13 cellular contexts compared by ENCODE assay signal in the genomic region with DNA sequence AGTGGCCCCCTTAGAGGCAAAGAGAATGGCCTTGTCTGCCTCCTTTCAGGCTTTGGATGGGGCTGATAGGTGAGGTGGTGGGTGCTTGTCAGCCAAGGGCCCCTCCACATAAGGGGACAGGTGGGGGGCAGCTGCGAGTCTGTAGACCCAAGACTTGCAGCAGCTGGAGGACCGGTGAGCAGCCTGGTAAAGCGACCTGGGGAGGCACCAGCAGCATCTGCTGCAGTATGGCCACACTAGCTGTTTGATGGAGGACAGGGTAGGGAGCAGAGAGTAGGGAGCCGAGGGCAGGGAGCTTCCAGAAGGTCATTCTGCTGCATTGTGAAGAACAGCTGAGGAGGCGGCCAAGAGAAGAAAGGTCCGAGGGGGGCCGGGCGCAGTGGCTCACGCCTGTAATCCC. TPM values are rescaled to one million over a fixed set of nuclear protein-coding genes. Genes with fewer than 3 reads are reported as not detected.
DNase-seq lines count a peak whose midpoint lies in the region; ATAC-seq, FAIRE-seq and TF ChIP-seq lines count a peak whose summit lies in the region.
"Had no signal": no experiment of that assay in that cellular context is flagged by ENCODE, and none has a peak within 500 bp of the region (broad histone marks: within the 10 kb centered on the region; RNA-seq: fewer than 3 reads in every experiment).

No MANE protein-coding gene starts in this region.

- H3K36me3 ChIP-seq in heart right ventricle (no peaks in the 10 kb centered on the region), thymus (ENCODE audit: control insufficient read depth, insufficient read depth) (peaks cover 8% of the 10 kb centered on the region), small intestine (ENCODE audit: control insufficient read depth in 2 of 2, insufficient read depth in 2 of 2, low read length in 2 of 2) (no peaks in the 10 kb centered on the region)

- TF ChIP-seq CTCF in heart right ventricle (IDR thresholded peaks at IDR 0.05) (no peak), MCF 10A (IDR thresholded peaks at IDR 0.05; ENCODE audit: unreplicated experiment) (no peak), nephron progenitor cell (IDR thresholded peaks at IDR 0.05) (no peak)

- H3K27ac Mint-ChIP-seq in MCF 10A (ENCODE audit: low read depth, unreplicated experiment) (peak overlapping the region; percentile 98), nephron progenitor cell (peak overlapping the region; percentile 93)

- H3K4me3 Mint-ChIP-seq in MCF 10A (ENCODE audit: unreplicated experiment) (peak overlapping the region; percentile 83), nephron progenitor cell (no peak overlapping the region)

- WGBS in heart right ventricle, 2 donors, result 94 to 97% methylated on average over 9 of the region's 9 CpGs
- 98% methylated on average over 9 of the region's 9 CpGs for WGBS in thymus
- WGBS in small intestine, 3 donors, result 94 to 98% (median 96%) methylated on average over 9 of the region's 9 CpGs

- H3K9me3 ChIP-seq in heart right ventricle (no peaks in the 10 kb centered on the region), thymus (ENCODE audit: control insufficient read depth) (no peaks in the 10 kb centered on the region), small intestine (ENCODE audit: control insufficient read depth, low read depth) (no peaks in the 10 kb centered on the region)

- FAIRE-seq in small intestine (lab: Jason Lieb, UNC), result no peak
- FAIRE-seq: urothelium cell line had no signal

- BruUV-seq in MCF 10A (replicated peaks; lab: Mats Ljungman, UMichigan), result no TSS peak

- no peak for DNase-seq in heart right ventricle
- no peak for DNase-seq in cardiac septum (ENCODE audit: low spot score)
- DNase-seq in MCF 10A (ENCODE audit: unreplicated experiment), result no peak
- DNase-seq in nephron progenitor cell, result no peak
- DNase-seq in small intestine, result no peak
- no peak for DNase-seq in anterior cingulate cortex (lab: John Stamatoyannopoulos, UW)
- DNase-seq: DMS153; stimulated activated CD4-positive, alpha-beta T cell treated with anti-CD3 and anti-CD28 coated beads, Interleukin-12 subunit alpha, Interleukin-12 subunit beta, amount 100 ng/mL, for 4 hours; SW 1271 had no signal

- intact Hi-C loops in heart right ventricle (cut with DNase I) (no loop called here), cardiac septum (cut with DNase I) (no loop called here), MCF 10A (cut with micrococcal nuclease) (loop anchor here (2.0 to 10.0 kb wide), 2 partner anchors 203 to 241 kb away; partner anchors contain the start of genes ST13 and XPNPEP3)

- CTCF ChIA-PET in MCF 10A (lab: Yijun Ruan, JAX), result interaction anchor here (1.3 to 13.5 kb wide), 5 partner anchors 17 to 215 kb away, joined by 3 to 220 read pairs (median 11); no protein-coding TSS in a partner anchor

- H3K4me1 Mint-ChIP-seq in MCF 10A (ENCODE audit: insufficient read depth, unreplicated experiment) (peaks cover 32% of the 10 kb centered on the region), nephron progenitor cell (peaks cover 55% of the 10 kb centered on the region)

- ATAC-seq in heart right ventricle (no peak), GM21529 (IDR thresholded peaks at IDR 0.05; ENCODE audit: unreplicated experiment) (no peak)

- H3K9me3 Mint-ChIP-seq in MCF 10A (ENCODE audit: unreplicated experiment) (no peaks in the 10 kb centered on the region), nephron progenitor cell (no peaks in the 10 kb centered on the region)

- H3K27me3 Mint-ChIP-seq in MCF 10A (ENCODE audit: insufficient read depth, unreplicated experiment) (no peaks in the 10 kb centered on the region), nephron progenitor cell (ENCODE audit: low read depth, poor library complexity) (no peaks in the 10 kb centered on the region)

- H3K4me3 ChIP-seq in heart right ventricle (no peak overlapping the region), thymus (ENCODE audit: low read length) (no peak overlapping the region), small intestine (ENCODE audit: low read depth in 1 of 2, low read length in 2 of 2) (no peak overlapping the region)
- H3K4me3 ChIP-seq: hepatocyte had no signal

- POLR2A ChIA-PET in MCF 10A (lab: Yijun Ruan, JAX), result interaction anchor here (0.6 to 5.6 kb wide), 11 partner anchors 17 to 269 kb away, joined by 3 to 59 read pairs (median 18); partner anchors contain the start of genes MRTFA, SLC25A17, ST13 and XPNPEP3

- H3K36me3 Mint-ChIP-seq in MCF 10A (ENCODE audit: insufficient read depth, unreplicated experiment) (no peaks in the 10 kb centered on the region), nephron progenitor cell (ENCODE audit: low read depth) (no peaks in the 10 kb centered on the region)

- H3K27ac ChIP-seq in heart right ventricle (peak overlapping the region in 9 of 10 donors; percentile 67 to 99 (median 97)), thymus (ENCODE audit: low read depth) (peak overlapping the region; percentile 18), small intestine (ENCODE audit: low read depth in 1 of 2, low read length in 1 of 2) (peak overlapping the region in 1 of 2 donors; percentile 53)

- H3K4me1 ChIP-seq in heart right ventricle (peaks cover 21 to 44% (median 42%) of the 10 kb centered on the region in 9 donors), thymus (ENCODE audit: control insufficient read depth, insufficient read depth, low read length) (no peaks in the 10 kb centered on the region), small intestine (ENCODE audit: control insufficient read depth in 2 of 2, insufficient read depth in 1 of 2, low read depth in 1 of 2, low read length in 1 of 2) (peaks cover 0 to 3% of the 10 kb centered on the region in 2 donors)

- H3K27me3 ChIP-seq in heart right ventricle (no peaks in the 10 kb centered on the region), thymus (ENCODE audit: control insufficient read depth, insufficient read depth) (no peaks in the 10 kb centered on the region), small intestine (ENCODE audit: control insufficient read depth in 2 of 2, insufficient read depth in 2 of 2, low read length in 2 of 2) (no peaks in the 10 kb centered on the region)
- H3K27me3 ChIP-seq: hepatocyte had no signal

RNA-seq across cellular contexts. Expression of gene MRTFA, which starts 16.8 kb away (rescaled TPM):
- total RNA-seq in heart right ventricle, result 10 to 100 TPM; 13.2 to 30.9 (median 18.5) TPM
- polyA plus RNA-seq in heart right ventricle, result 10 to 100 TPM; 19.1 to 24.6 TPM
- 24.3 TPM for total RNA-seq in cardiac septum
- 47.2 and 52.7 TPM in 2 replicates for total RNA-seq in MCF 10A (2022)
- polyA plus RNA-seq in thymus, result 37.0 TPM
- 10 to 100 TPM; 11.9 to 20.0 (median 13.6) TPM for polyA plus RNA-seq in small intestine

RNA-seq across cellular contexts. Expression of gene MCHR1, which starts 25.9 kb away (rescaled TPM):
- total RNA-seq in heart right ventricle (1 to 10 TPM in 2 of 10 donors, under 1 TPM in 7, not detected in 1; 0.19 to 1.5 (median 0.37) TPM), cardiac septum (0.43 TPM), MCF 10A (2022) (not detected in 2 replicates)
- polyA plus RNA-seq in heart right ventricle (under 1 TPM; 0.15 to 0.39 TPM), thymus (0.39 TPM), small intestine (under 1 TPM in 1 of 3 donors, not detected in 2; 0.39 TPM)
